ENCODE assay signal across 8 cellular contexts in genomic region chr6:84428300-84428907, GRCh38.
DNase-seq lines count a peak whose midpoint lies in the region; ATAC-seq and TF ChIP-seq lines count a peak whose summit lies in the region.

No MANE protein-coding gene starts in this region.

- H3K9me3 Mint-ChIP-seq in activated naive CD4-positive, alpha-beta T cell treated with anti-CD3 and anti-CD28 coated beads, Interleukin-2, amount 10 ng/mL, durations not matched to agents 7 days and 5 days: no peaks in the 10 kb centered on the region
- H3K9me3 Mint-ChIP-seq in HFFc6 (no peaks in the 10 kb centered on the region), T-cell (no peaks in the 10 kb centered on the region)

- H3K4me3 ChIP-seq in brain microvascular endothelial cell (ENCODE audit: low read depth, low read length): no peak overlapping the region

- no peaks in the 10 kb centered on the region for H3K4me1 Mint-ChIP-seq in activated naive CD4-positive, alpha-beta T cell treated with anti-CD3 and anti-CD28 coated beads, Interleukin-2, amount 10 ng/mL, durations not matched to agents 7 days and 5 days
- H3K4me1 Mint-ChIP-seq in HFFc6 (ENCODE audit: low read depth): no peaks in the 10 kb centered on the region
- no peaks in the 10 kb centered on the region for H3K4me1 Mint-ChIP-seq in T-cell

- ATAC-seq in T-cell (replicated peaks in 1 of 4) (no peak), HG03460 (IDR thresholded peaks at IDR 0.05; ENCODE audit: unreplicated experiment) (no peak)

- no peak overlapping the region for H3K4me3 Mint-ChIP-seq in activated naive CD4-positive, alpha-beta T cell treated with anti-CD3 and anti-CD28 coated beads, Interleukin-2, amount 10 ng/mL, durations not matched to agents 7 days and 5 days
- H3K4me3 Mint-ChIP-seq in HFFc6: no peak overlapping the region
- no peak overlapping the region for H3K4me3 Mint-ChIP-seq in T-cell

- H3K27me3 ChIP-seq in brain microvascular endothelial cell (replicated peaks): no peaks in the 10 kb centered on the region

- H3K27me3 Mint-ChIP-seq in activated naive CD4-positive, alpha-beta T cell treated with anti-CD3 and anti-CD28 coated beads, Interleukin-2, amount 10 ng/mL, durations not matched to agents 7 days and 5 days: peaks cover 4% of the 10 kb centered on the region
- peaks cover 4% of the 10 kb centered on the region for H3K27me3 Mint-ChIP-seq in HFFc6 (ENCODE audit: insufficient read depth)
- peaks cover 4 to 6% of the 10 kb centered on the region in 2 donors for H3K27me3 Mint-ChIP-seq in T-cell

- no peak overlapping the region for H3K27ac ChIP-seq in brain microvascular endothelial cell

- no peak overlapping the region for H3K27ac Mint-ChIP-seq in activated naive CD4-positive, alpha-beta T cell treated with anti-CD3 and anti-CD28 coated beads, Interleukin-2, amount 10 ng/mL, durations not matched to agents 7 days and 5 days
- H3K27ac Mint-ChIP-seq in HFFc6 (no peak overlapping the region), T-cell (no peak overlapping the region)

- POLR2A ChIA-PET in T-cell (lab: Charles Lee): no interaction called here

- no peaks in the 10 kb centered on the region for H3K36me3 ChIP-seq in brain microvascular endothelial cell (replicated peaks)

- no peaks in the 10 kb centered on the region for H3K36me3 Mint-ChIP-seq in activated naive CD4-positive, alpha-beta T cell treated with anti-CD3 and anti-CD28 coated beads, Interleukin-2, amount 10 ng/mL, durations not matched to agents 7 days and 5 days
- no peaks in the 10 kb centered on the region for H3K36me3 Mint-ChIP-seq in HFFc6 (ENCODE audit: low read depth)
- H3K36me3 Mint-ChIP-seq in T-cell: no peaks in the 10 kb centered on the region

- CTCF ChIA-PET in activated naive CD4-positive, alpha-beta T cell treated with anti-CD3 and anti-CD28 coated beads, Interleukin-2, amount 10 ng/mL, durations not matched to agents 7 days and 5 days (lab: Charles Lee): interaction anchor here (1.4 kb wide), 1 partner anchor 895 kb away, joined by 4 read pairs; no protein-coding TSS in a partner anchor
- CTCF ChIA-PET in T-cell (lab: Charles Lee): no interaction called here

- peak; percentile 26 for DNase-seq in activated naive CD4-positive, alpha-beta T cell treated with anti-CD3 and anti-CD28 coated beads, Interleukin-2, amount 10 ng/mL, durations not matched to agents 7 days and 5 days
- DNase-seq in activated naive CD4-positive, alpha-beta T cell (lab: John Stamatoyannopoulos, UW): no peak
- peak; percentile 37 for DNase-seq in HFFc6
- peak; percentile 1 for DNase-seq in NCI-H446 treated with DMSO at 0.1 percent for 48 hours (lab: John Stamatoyannopoulos, UW)
- peak; percentile 60 for DNase-seq in brain microvascular endothelial cell
- peak; percentile 78 for DNase-seq in left kidney (ENCODE audit: low read depth, low spot score)
- no peak for DNase-seq in T-cell

- TF ChIP-seq CTCF in HFFc6 (IDR thresholded peaks at IDR 0.05): peak; percentile 93
- peak; percentile 93 for TF ChIP-seq CTCF in brain microvascular endothelial cell (IDR thresholded peaks at IDR 0.05; ENCODE audit: low read depth, low read length, missing control alignments)

- in situ Hi-C loops in brain microvascular endothelial cell (cut with HindIII; ENCODE audit: low pct_ligation_motif_present, low sequenced_read_pairs): loop anchor here (25.0 kb wide), 1 partner anchor 309 kb away; no protein-coding TSS in a partner anchor

Comparison
In these comparisons a context has a peak if more than half of its experiments do, and no peak if none do; other contexts are left out.
1. DNase-seq: peak in activated naive CD4-positive, alpha-beta T cell treated with anti-CD3 and anti-CD28 coated beads, Interleukin-2, amount 10 ng/mL, durations not matched to agents 7 days and 5 days (single experiment), HFFc6 (single experiment), NCI-H446 treated with DMSO at 0.1 percent for 48 hours (single experiment), brain microvascular endothelial cell (single experiment) and left kidney (single experiment); none in activated naive CD4-positive, alpha-beta T cell (0 of 4) and T-cell (0 of 34).